ENCODE assay signal across 13 cellular contexts in the genomic region with DNA sequence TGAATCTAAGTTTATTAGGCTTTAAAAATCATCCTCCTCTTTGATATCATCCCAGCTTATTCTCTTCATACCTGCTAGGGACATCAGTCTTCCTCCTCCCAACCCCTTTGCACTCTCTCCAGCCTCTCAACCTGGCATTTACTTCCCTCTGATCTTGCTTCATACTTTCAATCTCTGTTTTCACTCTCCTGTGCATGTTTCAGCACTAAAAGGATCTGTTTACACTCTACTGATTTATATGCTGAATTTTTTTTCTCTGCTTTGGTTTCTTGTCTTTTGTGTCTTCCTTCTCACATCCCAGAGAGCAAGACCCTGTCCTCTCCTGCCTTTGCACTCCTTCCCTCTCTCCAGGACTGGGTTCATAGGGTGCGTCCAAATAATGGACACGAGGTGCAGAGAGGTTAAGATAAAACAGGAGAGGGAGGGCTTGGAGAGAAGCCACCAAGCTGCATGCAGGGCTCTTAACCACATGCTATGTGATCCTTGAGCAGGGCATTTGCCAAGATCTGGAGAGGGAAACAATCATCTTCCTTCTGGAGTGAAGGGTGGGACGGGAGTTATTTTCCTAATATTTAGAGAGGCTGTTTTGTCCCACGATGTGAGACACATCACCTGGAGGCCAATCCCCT. TPM values are rescaled to one million over a fixed set of nuclear protein-coding genes. Genes with fewer than 3 reads are reported as not detected.
DNase-seq lines count a peak whose midpoint lies in the region; ATAC-seq, FAIRE-seq and TF ChIP-seq lines count a peak whose summit lies in the region.
"Had no signal": no experiment of that assay in that cellular context is flagged by ENCODE, and none has a peak within 500 bp of the region (broad histone marks: within the 10 kb centered on the region; RNA-seq: fewer than 3 reads in every experiment).

No MANE protein-coding gene starts in this region.

- BruUV-seq in GM12878 (replicated peaks; lab: Mats Ljungman, UMichigan), result no TSS peak

- H3K36me3 ChIP-seq in GM12878 (ENCODE audit: control insufficient read depth in 2 of 2, insufficient read depth in 2 of 2, low read length in 1 of 2), result no peaks in the 10 kb centered on the region
- no peaks in the 10 kb centered on the region for H3K36me3 ChIP-seq in muscle layer of colon (ENCODE audit: insufficient read depth, low read length)
- H3K36me3 ChIP-seq: HAP-1 had no signal

- no peak for TF ChIP-seq CTCF in GM12878 (IDR thresholded peaks at IDR 0.05 in 2 of 3, conservative IDR thresholded peaks at IDR 0.05 in 1 of 3; ENCODE audit: control insufficient read depth in 2 of 3, extremely low read depth in 1 of 3, insufficient read depth in 1 of 3, low read depth in 3 of 3, low read length in 3 of 3)

- peak overlapping the region; percentile 94 for H3K4me2 ChIP-seq in GM12878 (ENCODE audit: control insufficient read depth, insufficient read depth)

- no peak for TF ChIP-seq POLR2A in GM12878 (IDR thresholded peaks at IDR 0.05; ENCODE audit: low read depth, low read length)

- H3K27ac ChIP-seq in GM12878 (ENCODE audit: control insufficient read depth, insufficient read depth) (peak overlapping the region; percentile 35), muscle layer of colon (ENCODE audit: low read depth, low read length) (peak overlapping the region; percentile 43)

- H3K9ac ChIP-seq in GM12878 (ENCODE audit: control insufficient read depth, insufficient read depth, low read length) (0 out of 2 replicates have a peak overlapping the region, but pooled peaks have one; percentile 25), muscle layer of colon (ENCODE audit: low read length) (no peak overlapping the region)

- in situ Hi-C loops in GM12878 (cut with MboI), result no loop called here

- POLR2A ChIA-PET in GM12878 (lab: Charles Lee), result interaction anchor here (0.7 to 3.3 kb wide), 5 partner anchors 8 to 298 kb away, joined by 3 to 23 read pairs (median 4); a partner anchor contains a TSS

- no peak for TF ChIP-seq RAD21 in GM12878 (IDR thresholded peaks at IDR 0.05; ENCODE audit: insufficient read depth, low read depth, low read length)

- TF ChIP-seq EP300 in GM12878 (IDR thresholded peaks at IDR 0.05; ENCODE audit: borderline replicate concordance in 1 of 2, control insufficient read depth in 1 of 2, low read depth in 2 of 2, low read length in 2 of 2), result no peak

- H3K79me2 ChIP-seq in GM12878 (ENCODE audit: control insufficient read depth, insufficient read depth, low read length), result no peaks in the 10 kb centered on the region

- ATAC-seq in GM12878, result no peak
- ATAC-seq in HG02884 (IDR thresholded peaks at IDR 0.05; ENCODE audit: unreplicated experiment), result no peak

- SMC1A ChIA-PET in GM12878 (lab: Charles Lee; ENCODE audit: uncharacterized antibody, unreplicated experiment), result interaction anchor here (3.9 to 4.1 kb wide), 2 partner anchors 9 to 55 kb away, joined by 20 to 156 read pairs; no protein-coding TSS in a partner anchor

- RAD21 ChIA-PET in GM12878 (lab: Charles Lee; ENCODE audit: unreplicated experiment), result interaction anchor here (1.0 to 1.9 kb wide), 4 partner anchors 10 to 79 kb away, joined by 3 to 9 read pairs (median 3); a partner anchor contains a TSS

- no peaks in the 10 kb centered on the region for H3K27me3 ChIP-seq in GM12878 (replicated peaks in 1 of 2; ENCODE audit: control insufficient read depth in 2 of 2, insufficient read depth in 2 of 2, low read length in 1 of 2)
- peaks cover 0 to 17% of the 10 kb centered on the region in 2 donors for H3K27me3 ChIP-seq in muscle layer of colon (ENCODE audit: control insufficient read depth in 1 of 2, insufficient read depth in 2 of 2, low read length in 2 of 2)

- CTCF ChIA-PET in GM12878 (lab: Yijun Ruan, JAX), result interaction anchor here (1.3 to 11.1 kb wide), 7 partner anchors 10 to 234 kb away, joined by 3 to 443 read pairs (median 7); a partner anchor contains a TSS

- no peaks in the 10 kb centered on the region for H4K20me1 ChIP-seq in GM12878 (ENCODE audit: control insufficient read depth, insufficient read depth)

- H3K4me1 ChIP-seq in GM12878 (ENCODE audit: control insufficient read depth, insufficient read depth, low read length), result peaks cover 65% of the 10 kb centered on the region
- peaks cover 28% of the 10 kb centered on the region for H3K4me1 ChIP-seq in muscle layer of colon (ENCODE audit: insufficient read depth, low read length)

- 22% methylated on average over 4 of the region's 4 CpGs for WGBS in GM12878 (ENCODE audit: insufficient coverage, insufficient replicate concordance, low lambda C conversion rate, missing lambda C conversion rate)

- FAIRE-seq in GM12878 (lab: Jason Lieb, UNC), result no peak
- no peak for FAIRE-seq in GM19239 (lab: Jason Lieb, UNC)
- FAIRE-seq: frontal cortex had no signal

- intact Hi-C loops in GM12878 (cut with micrococcal nuclease; ENCODE audit: unreplicated experiment), result loop anchor here (10.0 kb wide), 1 partner anchor 450 kb away; no protein-coding TSS in a partner anchor

- H3K4me3 ChIP-seq in GM12878, result peak overlapping the region; percentile 33; the same call in 1 of the 2 replicates
- H3K4me3 ChIP-seq in muscle layer of colon (ENCODE audit: low read depth in 1 of 2, low read length in 2 of 2), result no peak overlapping the region
- H3K4me3 ChIP-seq: HAP-1 had no signal

- peak overlapping the region; percentile 41 for H2AFZ ChIP-seq in GM12878 (ENCODE audit: control insufficient read depth, low read depth, low read length)

- H3K9me3 ChIP-seq in GM12878 (replicated peaks; ENCODE audit: control insufficient read depth, insufficient read depth, low read length) (no peaks in the 10 kb centered on the region), muscle layer of colon (ENCODE audit: low read length) (no peaks in the 10 kb centered on the region)
- H3K9me3 ChIP-seq: HAP-1 had no signal

- peak; percentile 38 for DNase-seq in DMS79 treated with DMSO at 0.1 percent for 48 hours (lab: John Stamatoyannopoulos, UW)
- peak; percentile 69 for DNase-seq in M059J (ENCODE audit: low read depth)
- no peak for DNase-seq in GM12878 (ENCODE audit: low read depth, low spot score)
- no peak for DNase-seq in T-helper 2 cell
- no peak for DNase-seq in GM19239 (ENCODE audit: insufficient read length, low spot score)
- no peak for DNase-seq in SW 1271 (lab: John Stamatoyannopoulos, UW)
- DNase-seq: stimulated activated naive CD4-positive, alpha-beta T cell had no signal

TF ChIP-seq in GM12878, 131 proteins besides CTCF, POLR2A, EP300 and RAD21 (continues in another document):
- TF ChIP-seq, protein P1, sequence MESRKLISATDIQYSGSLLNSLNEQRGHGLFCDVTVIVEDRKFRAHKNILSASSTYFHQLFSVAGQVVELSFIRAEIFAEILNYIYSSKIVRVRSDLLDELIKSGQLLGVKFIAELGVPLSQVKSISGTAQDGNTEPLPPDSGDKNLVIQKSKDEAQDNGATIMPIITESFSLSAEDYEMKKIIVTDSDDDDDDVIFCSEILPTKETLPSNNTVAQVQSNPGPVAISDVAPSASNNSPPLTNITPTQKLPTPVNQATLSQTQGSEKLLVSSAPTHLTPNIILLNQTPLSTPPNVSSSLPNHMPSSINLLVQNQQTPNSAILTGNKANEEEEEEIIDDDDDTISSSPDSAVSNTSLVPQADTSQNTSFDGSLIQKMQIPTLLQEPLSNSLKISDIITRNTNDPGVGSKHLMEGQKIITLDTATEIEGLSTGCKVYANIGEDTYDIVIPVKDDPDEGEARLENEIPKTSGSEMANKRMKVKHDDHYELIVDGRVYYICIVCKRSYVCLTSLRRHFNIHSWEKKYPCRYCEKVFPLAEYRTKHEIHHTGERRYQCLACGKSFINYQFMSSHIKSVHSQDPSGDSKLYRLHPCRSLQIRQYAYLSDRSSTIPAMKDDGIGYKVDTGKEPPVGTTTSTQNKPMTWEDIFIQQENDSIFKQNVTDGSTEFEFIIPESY (IDR thresholded peaks at IDR 0.05), result no peak
- TF ChIP-seq NBN (IDR thresholded peaks at IDR 0.05) (0 out of 2 replicates have a peak, but pooled peaks have one; percentile 26), STAT3 (IDR thresholded peaks at IDR 0.05; ENCODE audit: low read depth, low read length) (no peak)

RNA-seq across cellular contexts. Expression of a gene that starts 3.0 kb away (rescaled TPM):
- not detected in 2 replicates for total RNA-seq in M059J (2014; rRNA removed; shearing (Covaris generic))
- total RNA-seq in GM12878 (2013; cell fraction: nucleolus; rRNA removed), result 2.6 TPM in 1 of 2 replicates, not detected in the other
- total RNA-seq in GM12878 (2014; rRNA removed), result not detected in 2 replicates
- not detected in 2 replicates for total RNA-seq in GM12878 (2014; rRNA removed; fragmentation: Illumina TruSeq; extraction: Trizol)
- not detected in 2 replicates for total RNA-seq in GM12878 (2021)
- not detected for polyA plus RNA-seq in GM12878 (2011; ENCODE audit: low read depth)
- polyA plus RNA-seq in GM12878 (2011; rRNA removed), result 0.19 and 0.26 TPM in 2 replicates
- polyA plus RNA-seq in GM12878 (2011; cell fraction: cytosol; rRNA removed), result 0.13 and 0.32 TPM in 2 replicates
- 0.73 and 1.7 TPM in 2 replicates for polyA plus RNA-seq in GM12878 (2011; cell fraction: nucleus; rRNA removed)
- not detected in 2 replicates for polyA plus RNA-seq in GM12878 (2012)
- not detected in 2 replicates for polyA plus RNA-seq in GM12878 (2014; fragmentation: Illumina TruSeq; extraction: Trizol)
- not detected for polyA plus RNA-seq in GM12878 (2014; fragmentation: Nextera tagmentation; extraction: Ambion mirVana)
- not detected in 2 replicates for polyA plus RNA-seq in GM12878 (2014; rRNA removed)
- not detected for polyA plus RNA-seq in GM12878 (2016; fragmentation: Nextera tagmentation; extraction: Ambion mirVana)
- 2.2 and 4.3 TPM in 2 replicates for polyA minus RNA-seq in GM12878 (2011; rRNA and poly(A)+ RNA removed)
- polyA minus RNA-seq in GM12878 (2011; cell fraction: cytosol; rRNA and poly(A)+ RNA removed), result 3.3 TPM in 1 of 2 replicates, not detected in the other
- 2.1 and 3.4 TPM in 2 replicates for polyA minus RNA-seq in GM12878 (2011; cell fraction: nucleus; rRNA and poly(A)+ RNA removed)
- total RNA-seq: activated T-helper 2 cell treated with anti-CD3 and anti-CD28 coated beads, Interferon-gamma antibody, Interleukin-2, Interleukin-4, amounts not matched to agents 10 μg/mL and 5 μg/mL and 100 μg/mL, durations not matched to agents 14 hours and 24 hours and 36 hours; frontal cortex; liver had no signal
- polyA plus RNA-seq: liver had no signal

RNA-seq across cellular contexts. Expression of a gene that starts 27.5 kb away (rescaled TPM):
- total RNA-seq in M059J (2014; rRNA removed; shearing (Covaris generic)), result 28.3 and 47.3 TPM in 2 replicates
- total RNA-seq in GM12878 (2013; cell fraction: nucleolus; rRNA removed), result 126 and 133 TPM in 2 replicates
- total RNA-seq in GM12878 (2014; rRNA removed), result 13.7 and 15.7 TPM in 2 replicates
- total RNA-seq in GM12878 (2014; rRNA removed; fragmentation: Illumina TruSeq; extraction: Trizol), result 13.4 and 13.7 TPM in 2 replicates
- 18.1 and 18.6 TPM in 2 replicates for total RNA-seq in GM12878 (2021)
- 52.7 TPM for polyA plus RNA-seq in GM12878 (2011; ENCODE audit: low read depth)
- polyA plus RNA-seq in GM12878 (2011; rRNA removed), result 44.6 and 55.9 TPM in 2 replicates
- 43.8 and 59.2 TPM in 2 replicates for polyA plus RNA-seq in GM12878 (2011; cell fraction: cytosol; rRNA removed)
- polyA plus RNA-seq in GM12878 (2011; cell fraction: nucleus; rRNA removed), result 117 and 243 TPM in 2 replicates
- 44.7 and 46.0 TPM in 2 replicates for polyA plus RNA-seq in GM12878 (2012)
- 24.5 and 27.2 TPM in 2 replicates for polyA plus RNA-seq in GM12878 (2014; fragmentation: Illumina TruSeq; extraction: Trizol)
- 1 to 10 TPM; 2.8 to 4.4 TPM for polyA plus RNA-seq in GM12878 (2014; fragmentation: Nextera tagmentation; extraction: Ambion mirVana)
- polyA plus RNA-seq in GM12878 (2014; rRNA removed), result 14.1 and 19.0 TPM in 2 replicates
- polyA plus RNA-seq in GM12878 (2016; fragmentation: Nextera tagmentation; extraction: Ambion mirVana), result 10 to 100 TPM; 12.5 to 12.7 TPM
- 40.1 and 42.6 TPM in 2 replicates for polyA minus RNA-seq in GM12878 (2011; rRNA and poly(A)+ RNA removed)
- 9.6 and 10.2 TPM in 2 replicates for polyA minus RNA-seq in GM12878 (2011; cell fraction: cytosol; rRNA and poly(A)+ RNA removed)
- polyA minus RNA-seq in GM12878 (2011; cell fraction: nucleus; rRNA and poly(A)+ RNA removed), result 36.1 and 39.6 TPM in 2 replicates

Comparison
In these comparisons a context has a peak if more than half of its experiments do, and no peak if none do; other contexts are left out.
1. DNase-seq: peak in DMS79 treated with DMSO at 0.1 percent for 48 hours (single experiment) and M059J (single experiment); none in GM12878 (single experiment), T-helper 2 cell (0 of 5), GM19239 (single experiment) and SW 1271 (0 of 2).